Comparison of ENCODE assay signal across 12 cellular contexts in the genomic region with DNA sequence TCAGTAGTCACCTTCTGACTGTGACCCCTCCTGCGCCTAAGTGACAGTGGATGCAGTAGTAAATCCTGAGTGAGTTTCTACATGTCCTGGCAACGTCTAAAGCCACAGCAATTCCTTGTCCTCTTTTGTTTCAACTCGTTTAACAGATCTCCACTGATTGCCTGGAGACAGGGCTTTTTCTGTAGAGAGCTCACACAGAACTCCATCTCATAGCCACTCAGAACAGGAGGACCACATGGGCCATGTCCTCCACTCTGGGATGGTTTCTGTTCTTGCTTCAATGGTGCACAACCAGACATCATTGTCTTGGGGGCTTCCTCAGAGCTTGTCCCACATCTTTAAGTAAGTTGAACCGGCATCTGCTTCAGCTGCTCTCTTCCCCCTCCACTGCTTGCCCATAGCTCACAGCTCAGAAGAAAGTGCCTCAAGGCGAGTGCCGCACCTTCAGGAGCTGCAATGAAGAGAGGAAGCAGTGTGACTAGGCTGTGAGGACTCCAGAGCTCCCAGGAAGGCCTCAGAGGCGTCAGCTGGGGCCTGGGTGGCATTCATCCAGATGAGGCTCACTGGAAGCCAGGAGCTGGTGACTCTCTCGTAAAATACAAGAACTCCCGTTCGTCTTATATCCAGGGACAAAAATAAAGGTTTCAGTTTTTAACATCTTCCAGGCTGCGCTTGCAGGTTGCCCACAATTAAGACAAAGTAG. TPM values are rescaled to one million over a fixed set of nuclear protein-coding genes. Genes with fewer than 3 reads are reported as not detected.
A peak's percentile ranks its signal among the peaks of the same experiment; 100 is the strongest.
DNase-seq lines count a peak whose midpoint lies in the region; ATAC-seq and TF ChIP-seq lines count a peak whose summit lies in the region.
"Had no signal": no experiment of that assay in that cellular context is flagged by ENCODE, and none has a peak within 500 bp of the region (broad histone marks: within the 10 kb centered on the region; RNA-seq: fewer than 3 reads in every experiment).

No MANE protein-coding gene starts in this region.

- no peaks in the 10 kb centered on the region; the same call in 1 of the 2 replicates for H3K27me3 ChIP-seq in Karpas-422 (ENCODE audit: low read length)

- H4K20me1 ChIP-seq in Karpas-422 (ENCODE audit: insufficient read depth, low read depth, low read length): no peaks in the 10 kb centered on the region

- no peaks in the 10 kb centered on the region for H3K9me2 ChIP-seq in Karpas-422 (replicated peaks; ENCODE audit: insufficient read depth, low read length)

- H3K4me3 ChIP-seq in Karpas-422 (ENCODE audit: low read length) (no peak overlapping the region), mucosa of descending colon (no peak overlapping the region)
- H3K4me3 ChIP-seq: smooth muscle cell had no signal

- no peaks in the 10 kb centered on the region for H3K79me2 ChIP-seq in Karpas-422 (ENCODE audit: low read length)

- ATAC-seq in mucosa of descending colon (peak; percentile 31), GM21717 (IDR thresholded peaks at IDR 0.05; ENCODE audit: unreplicated experiment) (no peak)

- DNase-seq in A172 (ENCODE audit: low spot score) (peak; percentile 14), Karpas-422 (no peak), anterior cingulate cortex (lab: John Stamatoyannopoulos, UW) (peak in 37 of 58 donors; percentile 5 to 67 (median 33)), mucosa of descending colon (no peak), NCI-H82 (lab: John Stamatoyannopoulos, UW) (no peak), NCI-H2107 treated with DMSO at 0.1 percent for 48 hours (lab: John Stamatoyannopoulos, UW; ENCODE audit: unreplicated experiment) (no peak), activated gamma-delta T cell treated with Interleukin-2 at 50 U/mL for 16 hours (no peak)
- DNase-seq: foreskin melanocyte, H9, MV-4-11 had no signal

- no peaks in the 10 kb centered on the region for H3K36me3 ChIP-seq in Karpas-422 (ENCODE audit: insufficient read depth, low read length)
- no peaks in the 10 kb centered on the region for H3K36me3 ChIP-seq in mucosa of descending colon (ENCODE audit: low read depth)

- H3K9ac ChIP-seq in Karpas-422 (ENCODE audit: low read length): no peak overlapping the region

- H3K4me2 ChIP-seq in Karpas-422 (ENCODE audit: low read depth, low read length, poor library complexity, severe bottlenecking): no peak overlapping the region
- H3K4me2 ChIP-seq: smooth muscle cell had no signal

- intact Hi-C loops in mucosa of descending colon (cut with DNase I, micrococcal nuclease): no loop called here

- H3K4me1 ChIP-seq in Karpas-422 (ENCODE audit: low read length) (peaks cover 15% of the 10 kb centered on the region), mucosa of descending colon (ENCODE audit: low read depth) (peaks cover 6% of the 10 kb centered on the region)

- H3K9me3 ChIP-seq in Karpas-422 (ENCODE audit: low read length) (no peaks in the 10 kb centered on the region), mucosa of descending colon (no peaks in the 10 kb centered on the region)

- H2AFZ ChIP-seq in Karpas-422 (ENCODE audit: low read length): peak overlapping the region; percentile 23; the same call in 1 of the 2 replicates

- no peak overlapping the region for H3K27ac ChIP-seq in Karpas-422 (ENCODE audit: low read length)

- no peak for TF ChIP-seq CTCF in mucosa of descending colon (IDR thresholded peaks at IDR 0.05)

RNA-seq across cellular contexts. Expression of a gene that starts 37.4 kb away (rescaled TPM):
- total RNA-seq in A172 (2014; rRNA removed; shearing (Covaris generic)): 18.7 and 30.0 TPM in 2 replicates
- 3.8 and 5.0 TPM in 2 replicates for total RNA-seq in Karpas-422 (2014; rRNA removed; shearing (Covaris generic); ENCODE audit: low replicate concordance)
- 10 to 100 TPM in 1 of 3 donors, 1 to 10 TPM in 2; 5.0 to 19.0 (median 5.4) TPM for total RNA-seq in mucosa of descending colon

Comparison
In these comparisons a context has a peak if more than half of its experiments do, and no peak if none do; other contexts are left out.
1. DNase-seq: peak in A172 (single experiment) and anterior cingulate cortex (37 of 58); none in Karpas-422 (single experiment), mucosa of descending colon (0 of 3), NCI-H82 (single experiment), NCI-H2107 treated with DMSO at 0.1 percent for 48 hours (single experiment) and activated gamma-delta T cell treated with Interleukin-2 at 50 U/mL for 16 hours (single experiment).